In the genomic region with DNA sequence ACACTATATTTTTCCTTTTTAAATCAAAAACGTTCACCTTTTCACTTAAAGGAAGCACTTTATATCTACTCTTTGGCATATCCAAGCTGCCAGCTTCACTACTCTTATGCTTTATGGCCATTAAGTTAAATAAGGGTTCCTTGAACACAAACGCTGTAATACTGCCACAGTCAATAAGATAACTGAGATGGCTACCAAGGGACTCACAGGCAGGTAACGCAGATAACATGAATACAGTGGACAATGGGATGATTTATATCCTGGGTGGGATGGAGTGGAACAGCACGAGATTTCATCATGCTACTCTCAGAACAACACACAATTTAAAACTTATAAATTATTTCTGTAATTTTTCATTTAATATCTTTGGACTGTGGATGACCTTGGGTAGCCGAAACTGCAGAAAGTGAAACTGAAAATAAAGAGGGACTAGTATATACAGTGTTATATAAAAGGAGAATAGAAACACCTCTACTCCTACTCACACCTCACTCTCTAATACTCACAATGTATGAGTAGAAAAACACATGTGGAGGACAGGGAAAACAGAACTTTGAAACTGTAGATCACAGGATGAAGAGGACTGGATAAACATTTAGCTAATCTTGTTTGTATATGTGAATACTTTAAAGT, we compare ENCODE assay signal across 9 cellular contexts.
DNase-seq lines count a peak whose midpoint lies in the region; ATAC-seq, FAIRE-seq and TF ChIP-seq lines count a peak whose summit lies in the region.
"Had no signal": no experiment of that assay in that cellular context is flagged by ENCODE, and none has a peak within 500 bp of the region (broad histone marks: within the 10 kb centered on the region; RNA-seq: fewer than 3 reads in every experiment).

No MANE protein-coding gene starts in this region.

- no peaks in the 10 kb centered on the region for H3F3A ChIP-seq in PC-9 (ENCODE audit: insufficient read depth, low read depth)
- no peaks in the 10 kb centered on the region for H3F3A ChIP-seq in GM23338 (replicated peaks; ENCODE audit: low read depth)

- in situ Hi-C loops in HepG2 (cut with HindIII; ENCODE audit: extremely low pct_ligation_motif_present, low pct_unique_long_range_greater_than_20kb): no loop called here

- no peaks in the 10 kb centered on the region for H3K27me3 ChIP-seq in PC-9 (ENCODE audit: insufficient read depth, low read depth)
- no peaks in the 10 kb centered on the region for H3K27me3 ChIP-seq in HepG2 (ENCODE audit: control insufficient read depth in 1 of 2, insufficient read depth in 2 of 2, low read length in 2 of 2)
- H3K27me3 ChIP-seq in GM23338 (ENCODE audit: insufficient read depth): no peaks in the 10 kb centered on the region

- no peak for TF ChIP-seq RAD21 in HepG2 (CRISPR knock-in tag; IDR thresholded peaks at IDR 0.05)

- H3K27ac ChIP-seq in PC-9 (no peak overlapping the region), HepG2 (ENCODE audit: extremely low read length, insufficient read depth, low read length) (no peak overlapping the region), GM23338 (ENCODE audit: low read depth) (no peak overlapping the region)

- H3K36me3 ChIP-seq in PC-9 (ENCODE audit: low read depth): no peaks in the 10 kb centered on the region
- H3K36me3 ChIP-seq in HepG2 (replicated peaks in 1 of 2; ENCODE audit: control insufficient read depth in 1 of 2, insufficient read depth in 2 of 2, low read length in 2 of 2): no peaks in the 10 kb centered on the region
- H3K36me3 ChIP-seq in GM23338 (ENCODE audit: insufficient read depth): no peaks in the 10 kb centered on the region

- H3K36me3 Mint-ChIP-seq in GM23338 (ENCODE audit: low read depth): no peaks in the 10 kb centered on the region; the same call in 2 of the 3 replicates
- no peaks in the 10 kb centered on the region for H3K36me3 Mint-ChIP-seq in activated T-helper 1 cell treated with anti-CD3 and anti-CD28 coated beads, Interleukin-12 subunit alpha, Interleukin-12 subunit beta, Interleukin-2, Interleukin-4 antibody, amounts not matched to agents 30 ng/mL and 10 ng/mL and 1 ng/mL, durations not matched to agents 14 hours and 24 hours and 36 hours (ENCODE audit: low read depth)

- H2AFZ ChIP-seq in PC-9 (peak overlapping the region; percentile 84), HepG2 (ENCODE audit: low read length) (peak overlapping the region; percentile 63), GM23338 (no peak overlapping the region)

- H3K9me2 ChIP-seq in PC-9 (ENCODE audit: insufficient read depth) (no peaks in the 10 kb centered on the region), GM23338 (ENCODE audit: insufficient read depth) (no peaks in the 10 kb centered on the region)

- POLR2A ChIA-PET in PC-9 (lab: Charles Lee; ENCODE audit: unreplicated experiment) (no interaction called here), HepG2 (lab: Yijun Ruan, JAX) (no interaction called here)

- no peaks in the 10 kb centered on the region for H3K4me1 ChIP-seq in PC-9 (replicated peaks; ENCODE audit: insufficient read depth)
- H3K4me1 ChIP-seq in HepG2 (ENCODE audit: insufficient read depth, low read length): no peaks in the 10 kb centered on the region
- no peaks in the 10 kb centered on the region for H3K4me1 ChIP-seq in GM23338 (ENCODE audit: insufficient read depth)

- intact Hi-C loops in PC-9 (cut with micrococcal nuclease; ENCODE audit: unreplicated experiment) (no loop called here), HepG2 (cut with micrococcal nuclease; ENCODE audit: unreplicated experiment) (no loop called here)
- intact Hi-C loops in activated T-helper 1 cell treated with anti-CD3 and anti-CD28 coated beads, Interleukin-12 subunit alpha, Interleukin-12 subunit beta, Interleukin-2, Interleukin-4 antibody, amounts not matched to agents 30 ng/mL and 10 ng/mL and 1 ng/mL, durations not matched to agents 14 hours and 24 hours and 36 hours (cut with micrococcal nuclease): no loop called here

- H3K79me2 ChIP-seq in PC-9 (ENCODE audit: low read depth) (no peaks in the 10 kb centered on the region), HepG2 (ENCODE audit: insufficient read depth, low read length) (no peaks in the 10 kb centered on the region), GM23338 (replicated peaks; ENCODE audit: insufficient read depth) (no peaks in the 10 kb centered on the region)

- TF ChIP-seq POLR2A in HepG2 (IDR thresholded peaks at IDR 0.05; ENCODE audit: insufficient read depth in 1 of 2, low read depth in 2 of 2, low read length in 2 of 2): no peak

- H3K9ac ChIP-seq in HepG2 (ENCODE audit: insufficient read depth, low read depth, low read length): no peak overlapping the region

- no TSS peak for BruUV-seq in PC-9 (replicated peaks; lab: Mats Ljungman, UMichigan)
- BruUV-seq in HepG2 (replicated peaks; lab: Mats Ljungman, UMichigan): no TSS peak

- no peaks in the 10 kb centered on the region for H4K20me1 ChIP-seq in PC-9 (ENCODE audit: insufficient read depth)
- no peaks in the 10 kb centered on the region; the same call in 1 of the 2 replicates for H4K20me1 ChIP-seq in HepG2 (ENCODE audit: insufficient read depth, low read length)
- no peaks in the 10 kb centered on the region for H4K20me1 ChIP-seq in GM23338 (replicated peaks; ENCODE audit: insufficient read depth)

- no peaks in the 10 kb centered on the region for H3K4me1 Mint-ChIP-seq in GM23338
- peaks cover 9% of the 10 kb centered on the region for H3K4me1 Mint-ChIP-seq in activated T-helper 1 cell treated with anti-CD3 and anti-CD28 coated beads, Interleukin-12 subunit alpha, Interleukin-12 subunit beta, Interleukin-2, Interleukin-4 antibody, amounts not matched to agents 30 ng/mL and 10 ng/mL and 1 ng/mL, durations not matched to agents 14 hours and 24 hours and 36 hours (ENCODE audit: low read depth)

- TF ChIP-seq CTCF in PC-9 (conservative IDR thresholded peaks at IDR 0.05) (no peak), HepG2 (CRISPR knock-in tag; IDR thresholded peaks at IDR 0.05) (no peak), GM23338 (conservative IDR thresholded peaks at IDR 0.05; ENCODE audit: low read depth in 2 of 2) (no peak)

- CTCF ChIA-PET in PC-9 (lab: Charles Lee) (no interaction called here), HepG2 (lab: Yijun Ruan, JAX; ENCODE audit: low intra/inter-chr PET ratio, low total read pairs) (no interaction called here)

- H3K4me3 Mint-ChIP-seq in GM23338: no peak overlapping the region
- no peak overlapping the region for H3K4me3 Mint-ChIP-seq in activated T-helper 1 cell treated with anti-CD3 and anti-CD28 coated beads, Interleukin-12 subunit alpha, Interleukin-12 subunit beta, Interleukin-2, Interleukin-4 antibody, amounts not matched to agents 30 ng/mL and 10 ng/mL and 1 ng/mL, durations not matched to agents 14 hours and 24 hours and 36 hours

- H3K27ac Mint-ChIP-seq in GM23338: no peak overlapping the region
- H3K27ac Mint-ChIP-seq in activated T-helper 1 cell treated with anti-CD3 and anti-CD28 coated beads, Interleukin-12 subunit alpha, Interleukin-12 subunit beta, Interleukin-2, Interleukin-4 antibody, amounts not matched to agents 30 ng/mL and 10 ng/mL and 1 ng/mL, durations not matched to agents 14 hours and 24 hours and 36 hours: no peak overlapping the region

- no peaks in the 10 kb centered on the region for H3K27me3 Mint-ChIP-seq in GM23338 (ENCODE audit: insufficient read depth, low read depth, poor library complexity)
- no peaks in the 10 kb centered on the region for H3K27me3 Mint-ChIP-seq in activated T-helper 1 cell treated with anti-CD3 and anti-CD28 coated beads, Interleukin-12 subunit alpha, Interleukin-12 subunit beta, Interleukin-2, Interleukin-4 antibody, amounts not matched to agents 30 ng/mL and 10 ng/mL and 1 ng/mL, durations not matched to agents 14 hours and 24 hours and 36 hours (ENCODE audit: insufficient read depth)

- FAIRE-seq in HepG2 (lab: Jason Lieb, UNC): no peak
- no peak for FAIRE-seq in HTR-8/SVneo (lab: Jason Lieb, UNC)

- ATAC-seq in GM18868 (IDR thresholded peaks at IDR 0.05; ENCODE audit: unreplicated experiment): peak; percentile 91
- peak; percentile 79 for ATAC-seq in HG02885 (IDR thresholded peaks at IDR 0.05; ENCODE audit: poor library complexity, unreplicated experiment)
- ATAC-seq in HepG2: peak; percentile 77
- ATAC-seq in GM23338: no peak
- ATAC-seq in GM19397 (IDR thresholded peaks at IDR 0.05; ENCODE audit: unreplicated experiment): no peak

- no peak for TF ChIP-seq EP300 in HepG2 (IDR thresholded peaks at IDR 0.05; ENCODE audit: low read depth in 2 of 2, low read length in 2 of 2)
- TF ChIP-seq EP300 in HepG2 (CRISPR knock-in tag; IDR thresholded peaks at IDR 0.05; ENCODE audit: borderline replicate concordance): no peak

- H3K9me3 ChIP-seq in PC-9 (ENCODE audit: insufficient read depth, low read depth) (no peaks in the 10 kb centered on the region), HepG2 (ENCODE audit: low read length) (peaks cover 19% of the 10 kb centered on the region)

- H3K9me3 Mint-ChIP-seq in GM23338: no peaks in the 10 kb centered on the region
- H3K9me3 Mint-ChIP-seq in activated T-helper 1 cell treated with anti-CD3 and anti-CD28 coated beads, Interleukin-12 subunit alpha, Interleukin-12 subunit beta, Interleukin-2, Interleukin-4 antibody, amounts not matched to agents 30 ng/mL and 10 ng/mL and 1 ng/mL, durations not matched to agents 14 hours and 24 hours and 36 hours: no peaks in the 10 kb centered on the region

- peak overlapping the region; percentile 55 for H3K4me3 ChIP-seq in PC-9
- peak overlapping the region; percentile 4 to 31 (median 9); a peak in 3 of 6 replicates for H3K4me3 ChIP-seq in HepG2 (replicated peaks in 1 of 3; ENCODE audit: insufficient read depth in 1 of 3, low read depth in 2 of 3, low read length in 3 of 3)
- no peak overlapping the region for H3K4me3 ChIP-seq in GM23338
- H3K4me3 ChIP-seq: lung had no signal

- WGBS in HepG2 (ENCODE audit: low lambda C conversion rate): 2% methylated on average over 5 of the region's 5 CpGs

- DNase-seq in PC-9 (peak in 1 of 2 experiments; percentile 2), HepG2 (ENCODE audit: low spot score) (no peak), GM23338 (ENCODE audit: low spot score) (no peak), HTR-8/SVneo (ENCODE audit: insufficient read length, low spot score) (no peak)
- DNase-seq in activated T-helper 1 cell treated with anti-CD3 and anti-CD28 coated beads, Interleukin-12 subunit alpha, Interleukin-12 subunit beta, Interleukin-2, Interleukin-4 antibody, amounts not matched to agents 30 ng/mL and 10 ng/mL and 1 ng/mL, durations not matched to agents 14 hours and 24 hours and 36 hours (ENCODE audit: low spot score): no peak

- H3K4me2 ChIP-seq in PC-9: peak overlapping the region; percentile 80
- peak overlapping the region; percentile 61 for H3K4me2 ChIP-seq in HepG2 (ENCODE audit: low read depth, low read length)
- H3K4me2 ChIP-seq in GM23338: no peak overlapping the region

TF ChIP-seq in HepG2, 621 proteins besides CTCF, POLR2A, EP300 and RAD21 (continues in another document):
- no peak for TF ChIP-seq SUZ12 (IDR thresholded peaks at IDR 0.05; ENCODE audit: low read depth, low read length)

TF ChIP-seq in GM23338, 12 proteins besides CTCF, POLR2A, EP300 and RAD21 (continues in another document):
- TF ChIP-seq ZNF331 (CRISPR knock-in tag; IDR thresholded peaks at IDR 0.05; ENCODE audit: low read depth) (no peak), EZH2 (IDR thresholded peaks at IDR 0.05; ENCODE audit: low read depth, unreplicated experiment) (no peak), JUNB (IDR thresholded peaks at IDR 0.05; ENCODE audit: unreplicated experiment) (no peak), CREB1 (CRISPR knock-in tag; IDR thresholded peaks at IDR 0.05; ENCODE audit: low read depth) (no peak)

Comparison
In these comparisons a context has a peak if more than half of its experiments do, and no peak if none do; other contexts are left out.
1. ATAC-seq: peak in GM18868 (single experiment), HG02885 (single experiment) and HepG2 (single experiment); none in GM23338 (single experiment) and GM19397 (single experiment).